1 cellular context compared by ENCODE assay signal in the genomic region with DNA sequence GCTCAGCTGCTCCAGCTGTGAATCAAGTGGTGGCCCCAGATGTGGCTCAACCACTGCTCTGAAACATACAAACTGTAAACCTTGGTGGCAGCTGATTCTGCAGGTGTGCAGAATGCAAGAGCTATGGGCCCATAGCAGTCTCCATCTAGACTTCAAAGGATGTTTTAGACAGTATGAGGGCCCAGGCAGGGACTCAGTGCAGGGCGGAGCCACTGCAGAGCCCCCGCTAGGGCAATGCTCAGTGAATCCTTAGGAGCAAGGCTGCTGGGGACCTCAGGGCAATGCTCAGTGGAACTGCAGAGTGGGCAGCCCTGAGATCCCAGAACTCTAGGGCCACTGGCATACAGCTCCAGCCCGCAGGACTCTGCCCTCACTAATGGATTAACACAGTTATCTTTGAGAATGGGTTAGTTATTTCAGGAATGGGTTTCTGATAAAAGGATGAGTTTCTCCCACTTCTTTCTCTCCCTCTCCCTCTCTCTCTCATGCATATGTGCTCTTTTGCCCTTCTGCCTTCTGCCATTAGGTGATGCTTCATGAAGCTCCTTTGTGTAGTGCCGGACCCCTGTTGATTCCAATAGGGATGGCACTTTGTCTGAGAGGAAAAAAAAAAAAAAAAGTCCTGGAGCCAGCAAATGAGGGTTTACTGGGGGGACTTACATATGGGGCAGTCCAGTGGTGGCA.
TF ChIP-seq lines count a peak whose summit lies in the region.

No MANE protein-coding gene starts in this region.

TF ChIP-seq in H1, 55 proteins besides CTCF, POLR2A, EP300 and RAD21:
- TF ChIP-seq TEAD4 (IDR thresholded peaks at IDR 0.05; ENCODE audit: low read depth, low read length) (no peak), TCF12 (IDR thresholded peaks at IDR 0.05; ENCODE audit: low read depth, low read length) (no peak), NANOG (IDR thresholded peaks at IDR 0.05; ENCODE audit: insufficient read depth, low read depth, low read length, poor library complexity, severe bottlenecking) (no peak), TAF1 (IDR thresholded peaks at IDR 0.05; ENCODE audit: low read depth, low read length) (no peak), SP4 (IDR thresholded peaks at IDR 0.05; ENCODE audit: low read length) (no peak), GABPA (IDR thresholded peaks at IDR 0.05; ENCODE audit: borderline replicate concordance, insufficient read depth, low read length) (no peak), SRF (IDR thresholded peaks at IDR 0.05; ENCODE audit: low read depth, low read length) (no peak), SUZ12 (IDR thresholded peaks at IDR 0.05; ENCODE audit: low read length) (no peak), CBX8 (IDR thresholded peaks at IDR 0.05; ENCODE audit: borderline replicate concordance, low read depth, low read length) (no peak), CEBPB (IDR thresholded peaks at IDR 0.05; ENCODE audit: low read depth, low read length) (no peak), BACH1 (IDR thresholded peaks at IDR 0.05; ENCODE audit: low read length) (no peak), BCL11A (IDR thresholded peaks at IDR 0.05; ENCODE audit: low read depth in 2 of 2, low read length in 2 of 2) (no peak), CHD1 (IDR thresholded peaks at IDR 0.05; ENCODE audit: low read depth, low read length) (no peak)
- TF ChIP-seq, protein P1, sequence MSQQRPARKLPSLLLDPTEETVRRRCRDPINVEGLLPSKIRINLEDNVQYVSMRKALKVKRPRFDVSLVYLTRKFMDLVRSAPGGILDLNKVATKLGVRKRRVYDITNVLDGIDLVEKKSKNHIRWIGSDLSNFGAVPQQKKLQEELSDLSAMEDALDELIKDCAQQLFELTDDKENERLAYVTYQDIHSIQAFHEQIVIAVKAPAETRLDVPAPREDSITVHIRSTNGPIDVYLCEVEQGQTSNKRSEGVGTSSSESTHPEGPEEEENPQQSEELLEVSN (IDR thresholded peaks at IDR 0.05), result no peak
- TF ChIP-seq, protein P2, sequence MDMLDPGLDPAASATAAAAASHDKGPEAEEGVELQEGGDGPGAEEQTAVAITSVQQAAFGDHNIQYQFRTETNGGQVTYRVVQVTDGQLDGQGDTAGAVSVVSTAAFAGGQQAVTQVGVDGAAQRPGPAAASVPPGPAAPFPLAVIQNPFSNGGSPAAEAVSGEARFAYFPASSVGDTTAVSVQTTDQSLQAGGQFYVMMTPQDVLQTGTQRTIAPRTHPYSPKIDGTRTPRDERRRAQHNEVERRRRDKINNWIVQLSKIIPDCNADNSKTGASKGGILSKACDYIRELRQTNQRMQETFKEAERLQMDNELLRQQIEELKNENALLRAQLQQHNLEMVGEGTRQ (IDR thresholded peaks at IDR 0.05; ENCODE audit: low read length), result no peak
